In the genomic region with DNA sequence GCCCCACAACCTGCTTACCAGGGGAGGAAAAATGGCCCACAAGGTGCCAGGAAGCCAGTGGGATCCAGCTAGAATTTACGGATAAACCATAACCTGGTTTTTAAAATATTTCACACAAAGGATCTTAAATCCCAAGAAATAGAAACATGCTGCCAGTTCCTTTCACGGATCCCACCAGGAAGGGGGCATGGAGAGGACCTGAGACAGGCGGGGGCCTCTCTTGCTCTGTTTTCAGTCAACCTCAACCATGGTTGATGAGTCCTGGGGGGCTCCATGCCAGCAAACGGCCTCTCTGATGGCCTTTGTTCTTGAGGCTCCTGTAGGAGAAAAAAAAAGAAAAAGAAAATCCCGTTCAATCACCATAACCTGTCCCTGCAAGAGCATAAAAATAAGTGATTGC, we compare ENCODE assay signal across 24 cellular contexts.
"Had no signal": no experiment of that assay in that cellular context is flagged by ENCODE, and none has a peak within 500 bp of the region (broad histone marks: within the 10 kb centered on the region; RNA-seq: fewer than 3 reads in every experiment).

No MANE protein-coding gene starts in this region.

- H3K9me3 ChIP-seq: esophagus squamous epithelium, gastroesophageal sphincter, left ventricle myocardium inferior, lower lobe of right lung, pancreas, prostate gland, right lobe of liver had no signal

- H3K36me3 ChIP-seq: esophagus squamous epithelium, gastroesophageal sphincter, left ventricle myocardium inferior, lower lobe of right lung, neural progenitor cell, pancreas, prostate gland, right lobe of liver, stomach had no signal

- ATAC-seq: effector memory CD8-positive, alpha-beta T cell; gastroesophageal sphincter; left cardiac atrium; pancreas; right lobe of liver had no signal

- H3K9me3 Mint-ChIP-seq: effector memory CD8-positive, alpha-beta T cell; immature natural killer cell; memory B cell; natural killer cell treated with Interleukin-12 subunit alpha and Interleukin-12 subunit beta and Interleukin-15 and Interleukin-18, amount 100 ng/mL, for 72 hours; neural progenitor cell had no signal

- H3K4me1 ChIP-seq: esophagus squamous epithelium, gastroesophageal sphincter, left ventricle myocardium inferior, lower lobe of right lung, neural progenitor cell, pancreas, prostate gland, right lobe of liver, stomach had no signal

- H3K4me3 Mint-ChIP-seq: effector memory CD8-positive, alpha-beta T cell; immature natural killer cell; memory B cell; natural killer cell treated with Interleukin-12 subunit alpha and Interleukin-12 subunit beta and Interleukin-15 and Interleukin-18, amount 100 ng/mL, for 72 hours; neural progenitor cell had no signal

- DNase-seq: effector memory CD8-positive, alpha-beta T cell; esophagus squamous epithelium; foreskin fibroblast; glutamatergic neuron; immature natural killer cell; kidney; left cardiac atrium; left ventricle myocardium inferior; lower lobe of right lung; midbrain; nucleus accumbens; right lobe of liver; stimulated activated CD4-positive, alpha-beta T cell treated with anti-CD3 and anti-CD28 coated beads, Interleukin-12 subunit alpha, Interleukin-12 subunit beta, amount 100 ng/mL, for 4 hours; stimulated activated naive CD4-positive, alpha-beta T cell; stomach; substantia nigra; trophoblast cell had no signal

- H3K4me3 ChIP-seq: esophagus squamous epithelium, gastroesophageal sphincter, left ventricle myocardium inferior, lower lobe of right lung, neural progenitor cell, pancreas, prostate gland, right lobe of liver, skin epidermis, stomach had no signal

- H3K4me1 Mint-ChIP-seq: immature natural killer cell, memory B cell, neural progenitor cell had no signal

- H3K27me3 Mint-ChIP-seq: natural killer cell treated with Interleukin-12 subunit alpha and Interleukin-12 subunit beta and Interleukin-15 and Interleukin-18, amount 100 ng/mL, for 72 hours had no signal

- H3K27ac ChIP-seq: esophagus squamous epithelium, gastroesophageal sphincter, left ventricle myocardium inferior, lower lobe of right lung, neural progenitor cell, pancreas, prostate gland, right lobe of liver, skin epidermis, stomach had no signal

- H3K27me3 ChIP-seq: esophagus squamous epithelium, gastroesophageal sphincter, neural progenitor cell, pancreas, right lobe of liver, stomach had no signal

- H3K27ac Mint-ChIP-seq: effector memory CD8-positive, alpha-beta T cell; immature natural killer cell; memory B cell; natural killer cell treated with Interleukin-12 subunit alpha and Interleukin-12 subunit beta and Interleukin-15 and Interleukin-18, amount 100 ng/mL, for 72 hours; neural progenitor cell had no signal

- H3K9ac ChIP-seq: neural progenitor cell had no signal

- H3K36me3 Mint-ChIP-seq: immature natural killer cell; memory B cell; natural killer cell treated with Interleukin-12 subunit alpha and Interleukin-12 subunit beta and Interleukin-15 and Interleukin-18, amount 100 ng/mL, for 72 hours; neural progenitor cell had no signal
